Comparison of ENCODE assay signal across 9 cellular contexts in the genomic region with DNA sequence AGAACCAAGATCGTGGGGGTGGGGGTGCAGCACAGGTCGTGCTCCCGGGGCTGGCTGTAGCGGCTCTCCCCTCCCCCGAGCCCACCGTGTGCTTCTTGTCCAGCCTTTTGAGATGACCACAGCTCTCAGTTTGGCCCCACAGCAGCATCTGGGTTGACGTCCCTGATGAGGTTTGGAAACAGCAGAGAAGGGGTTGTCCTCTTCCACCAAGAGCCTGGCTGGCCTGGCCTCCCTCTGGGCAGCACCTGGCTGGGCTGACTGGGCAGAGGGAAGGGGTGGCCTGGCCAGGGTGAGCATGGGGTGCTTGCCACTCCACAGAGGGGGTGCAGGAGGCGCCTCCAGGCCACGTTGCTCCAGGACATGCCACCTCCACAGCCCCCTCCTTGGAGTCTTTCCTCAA.
A peak's percentile ranks its signal among the peaks of the same experiment; 100 is the strongest.
DNase-seq lines count a peak whose midpoint lies in the region; ATAC-seq and TF ChIP-seq lines count a peak whose summit lies in the region.
"Had no signal": no experiment of that assay in that cellular context is flagged by ENCODE, and none has a peak within 500 bp of the region (broad histone marks: within the 10 kb centered on the region; RNA-seq: fewer than 3 reads in every experiment).

No MANE protein-coding gene starts in this region.

- no peak for ATAC-seq in activated T-helper 17 cell treated with anti-CD3 and anti-CD28 coated beads, Interleukin-2, amount 50 U/mL, for 72 hours (replicated peaks)
- no peak for ATAC-seq in stimulated activated naive B cell treated with anti-CD40 and anti-IgM and Interleukin-4, amounts not matched to agents 10 μg/mL and 1 μg/mL and 100 μg/mL, for 72 hours (replicated peaks)

- peaks cover 40% of the 10 kb centered on the region for H3K4me1 Mint-ChIP-seq in T-helper 1 cell treated with Interleukin-12 subunit alpha and Interleukin-12 subunit beta and Interleukin-4 antibody, amounts not matched to agents 30 μg/mL and 1 μg/mL, for 36 hours (ENCODE audit: low read depth)
- H3K4me1 Mint-ChIP-seq in activated T-helper 17 cell treated with anti-CD3 and anti-CD28 coated beads, Interleukin-2, amount 50 U/mL, for 72 hours, result peaks cover 39% of the 10 kb centered on the region
- peaks cover 53 to 71% of the 10 kb centered on the region in 2 donors for H3K4me1 Mint-ChIP-seq in stimulated activated naive B cell treated with anti-CD40 and anti-IgM and Interleukin-4, amounts not matched to agents 10 μg/mL and 1 μg/mL and 100 μg/mL, for 72 hours

- no peaks in the 10 kb centered on the region for H3K27me3 Mint-ChIP-seq in T-helper 1 cell treated with Interleukin-12 subunit alpha and Interleukin-12 subunit beta and Interleukin-4 antibody, amounts not matched to agents 30 μg/mL and 1 μg/mL, for 36 hours (ENCODE audit: low read depth)
- H3K27me3 Mint-ChIP-seq in activated T-helper 17 cell treated with anti-CD3 and anti-CD28 coated beads, Interleukin-2, amount 50 U/mL, for 72 hours, result no peaks in the 10 kb centered on the region
- no peaks in the 10 kb centered on the region for H3K27me3 Mint-ChIP-seq in stimulated activated naive B cell treated with anti-CD40 and anti-IgM and Interleukin-4, amounts not matched to agents 10 μg/mL and 1 μg/mL and 100 μg/mL, for 72 hours

- H4K20me1 ChIP-seq in fibroblast of lung (ENCODE audit: control insufficient read depth, extremely low read depth, insufficient read depth, low read length), result no peaks in the 10 kb centered on the region

- H3K4me2 ChIP-seq in fibroblast of lung (ENCODE audit: extremely low read depth, insufficient read depth, low read length), result no peak overlapping the region

- H3K36me3 Mint-ChIP-seq in T-helper 1 cell treated with Interleukin-12 subunit alpha and Interleukin-12 subunit beta and Interleukin-4 antibody, amounts not matched to agents 30 μg/mL and 1 μg/mL, for 36 hours (ENCODE audit: low read depth), result peaks cover 14% of the 10 kb centered on the region
- peaks cover 8% of the 10 kb centered on the region for H3K36me3 Mint-ChIP-seq in activated T-helper 17 cell treated with anti-CD3 and anti-CD28 coated beads, Interleukin-2, amount 50 U/mL, for 72 hours (ENCODE audit: low read depth)
- H3K36me3 Mint-ChIP-seq in stimulated activated naive B cell treated with anti-CD40 and anti-IgM and Interleukin-4, amounts not matched to agents 10 μg/mL and 1 μg/mL and 100 μg/mL, for 72 hours, result peaks cover 12 to 14% of the 10 kb centered on the region in 2 donors

- H3K36me3 ChIP-seq in fibroblast of lung (ENCODE audit: control insufficient read depth, insufficient read depth, low read length), result no peaks in the 10 kb centered on the region

- H3K27ac ChIP-seq in fibroblast of lung (ENCODE audit: insufficient read depth, low read length), result peak overlapping the region; percentile 95
- H3K27ac ChIP-seq: 22Rv1 had no signal

- peak overlapping the region; percentile 78 for H3K4me3 Mint-ChIP-seq in T-helper 1 cell treated with Interleukin-12 subunit alpha and Interleukin-12 subunit beta and Interleukin-4 antibody, amounts not matched to agents 30 μg/mL and 1 μg/mL, for 36 hours
- H3K4me3 Mint-ChIP-seq in activated T-helper 17 cell treated with anti-CD3 and anti-CD28 coated beads, Interleukin-2, amount 50 U/mL, for 72 hours, result peak overlapping the region; percentile 85
- H3K4me3 Mint-ChIP-seq in stimulated activated naive B cell treated with anti-CD40 and anti-IgM and Interleukin-4, amounts not matched to agents 10 μg/mL and 1 μg/mL and 100 μg/mL, for 72 hours, result peak overlapping the region; percentile 77 to 83

- H3K9ac ChIP-seq in fibroblast of lung (ENCODE audit: insufficient read depth, low read length), result peak overlapping the region; percentile 26

- H3K4me3 ChIP-seq in fibroblast of lung (replicated peaks in 1 of 4; ENCODE audit: control extremely low read depth in 1 of 4, insufficient read depth in 1 of 4, low read depth in 3 of 4, low read length in 4 of 4), result no peak overlapping the region

- peaks cover 38% of the 10 kb centered on the region for H3K4me1 ChIP-seq in fibroblast of lung (ENCODE audit: control insufficient read depth, extremely low read depth, insufficient read depth, low read length)

- no peak for TF ChIP-seq CTCF in fibroblast of lung (conservative IDR thresholded peaks at IDR 0.05 in 1 of 2, IDR thresholded peaks at IDR 0.05 in 1 of 2; ENCODE audit: low read depth in 1 of 2, low read length in 2 of 2)

- no peak overlapping the region for H2AFZ ChIP-seq in fibroblast of lung (ENCODE audit: low read length)

- peaks cover 78% of the 10 kb centered on the region for H3K79me2 ChIP-seq in fibroblast of lung (ENCODE audit: control insufficient read depth, insufficient read depth, low read length)

- peak overlapping the region; percentile 95 for H3K27ac Mint-ChIP-seq in T-helper 1 cell treated with Interleukin-12 subunit alpha and Interleukin-12 subunit beta and Interleukin-4 antibody, amounts not matched to agents 30 μg/mL and 1 μg/mL, for 36 hours
- H3K27ac Mint-ChIP-seq in activated T-helper 17 cell treated with anti-CD3 and anti-CD28 coated beads, Interleukin-2, amount 50 U/mL, for 72 hours, result peak overlapping the region; percentile 98
- peak overlapping the region; percentile 95 for H3K27ac Mint-ChIP-seq in stimulated activated naive B cell treated with anti-CD40 and anti-IgM and Interleukin-4, amounts not matched to agents 10 μg/mL and 1 μg/mL and 100 μg/mL, for 72 hours

- no peaks in the 10 kb centered on the region for H3K27me3 ChIP-seq in fibroblast of lung (ENCODE audit: control insufficient read depth, insufficient read depth, low read length)

- H3K9me3 Mint-ChIP-seq in T-helper 1 cell treated with Interleukin-12 subunit alpha and Interleukin-12 subunit beta and Interleukin-4 antibody, amounts not matched to agents 30 μg/mL and 1 μg/mL, for 36 hours, result no peaks in the 10 kb centered on the region
- no peaks in the 10 kb centered on the region for H3K9me3 Mint-ChIP-seq in activated T-helper 17 cell treated with anti-CD3 and anti-CD28 coated beads, Interleukin-2, amount 50 U/mL, for 72 hours
- H3K9me3 Mint-ChIP-seq in stimulated activated naive B cell treated with anti-CD40 and anti-IgM and Interleukin-4, amounts not matched to agents 10 μg/mL and 1 μg/mL and 100 μg/mL, for 72 hours, result no peaks in the 10 kb centered on the region

- no peaks in the 10 kb centered on the region for H3K9me3 ChIP-seq in fibroblast of lung (ENCODE audit: control insufficient read depth, insufficient read depth, low read depth, low read length)

- DNase-seq in T-helper 1 cell (no peak), fibroblast of lung (ENCODE audit: low read depth in 2 of 2) (no peak), occipital lobe (lab: John Stamatoyannopoulos, UW) (no peak), NCI-H226 (no peak)
- DNase-seq in stimulated activated naive B cell treated with anti-CD40 and anti-IgM and Interleukin-4, amounts not matched to agents 10 μg/mL and 1 μg/mL and 100 μg/mL, for 72 hours, result no peak
- no peak for DNase-seq in stimulated activated CD4-positive, alpha-beta T cell treated with anti-CD3 and anti-CD28 coated beads, Interleukin-4, amount 100 ng/mL, for 24 hours
